ENCODE assay signal across 22 cellular contexts in genomic region chr19:3123956-3124355, GRCh38. TPM values are rescaled to one million over a fixed set of nuclear protein-coding genes. Genes with fewer than 3 reads are reported as not detected.
"Had no signal": no experiment of that assay in that cellular context is flagged by ENCODE, and none has a peak within 500 bp of the region (broad histone marks: within the 10 kb centered on the region; RNA-seq: fewer than 3 reads in every experiment).

No MANE protein-coding gene starts in this region.

- ATAC-seq: activated CD4-positive, alpha-beta T cell treated with anti-CD3 and anti-CD28 coated beads for 36 hours; activated T-cell treated with anti-CD3 and anti-CD28 coated beads, Interleukin-2, amount 50 U/mL, for 4 hours; effector memory CD8-positive, alpha-beta T cell; naive thymus-derived CD8-positive, alpha-beta T cell had no signal

- H3K4me1 ChIP-seq: ascending aorta, suprapubic skin, tibial nerve had no signal

- DNase-seq: activated B cell treated with CpG ODN at 0.5 μM for 24 hours; activated CD4-positive, alpha-beta T cell treated with anti-CD3 and anti-CD28 coated beads for 36 hours; activated CD4-positive, alpha-beta T cell treated with anti-CD3 and anti-CD28 coated beads, Interleukin-2, amount 50 U/mL, for 4 hours; activated CD8-positive, alpha-beta memory T cell treated with anti-CD3 and anti-CD28 coated beads, Interleukin-2, amount 50 U/mL, for 48 hours; activated naive CD4-positive, alpha-beta T cell; activated T-cell treated with anti-CD3 and anti-CD28 coated beads, Interleukin-2, amount 50 U/mL, for 4 hours; brain microvascular endothelial cell; effector memory CD8-positive, alpha-beta T cell; glutamatergic neuron; hypothalamus; naive thymus-derived CD8-positive, alpha-beta T cell; retina; stimulated activated CD4-positive, alpha-beta T cell treated with anti-CD3 and anti-CD28 coated beads, Interleukin-12 subunit alpha, Interleukin-12 subunit beta, amount 100 ng/mL, for 4 hours; stomach had no signal

- H3K27ac ChIP-seq: adrenal gland, ascending aorta, brain microvascular endothelial cell, esophagus muscularis mucosa, stomach, suprapubic skin, tibial nerve had no signal

- H3K4me3 ChIP-seq: adrenal gland, ascending aorta, esophagus muscularis mucosa, lung, stomach, suprapubic skin, tibial nerve had no signal

- H3K9me3 ChIP-seq: adrenal gland, ascending aorta, esophagus muscularis mucosa, stomach, suprapubic skin, tibial nerve had no signal

- H3K27me3 ChIP-seq: adrenal gland, ascending aorta, brain microvascular endothelial cell, esophagus muscularis mucosa, stomach, suprapubic skin, tibial nerve had no signal

RNA-seq across cellular contexts. Expression of gene GNA15, which starts 11.9 kb away (rescaled TPM):
- total RNA-seq: endothelial cell of umbilical vein had no signal

RNA-seq across cellular contexts. Expression of gene S1PR4, which starts 54.6 kb away (rescaled TPM):
- total RNA-seq: osteoblast had no signal
